ENCODE assay signal across 8 cellular contexts in genomic region chr15:65869954-65870871, GRCh38. TPM values are rescaled to one million over a fixed set of nuclear protein-coding genes. Genes with fewer than 3 reads are reported as not detected.
A peak's percentile ranks its signal among the peaks of the same experiment; 100 is the strongest.
DNase-seq lines count a peak whose midpoint lies in the region; ATAC-seq, FAIRE-seq and TF ChIP-seq lines count a peak whose summit lies in the region.

No MANE protein-coding gene starts in this region.

- H3K9me3 Mint-ChIP-seq in activated CD4-positive, alpha-beta memory T cell treated with anti-CD3 and anti-CD28 coated beads, Interleukin-2, amount 10 ng/mL, durations not matched to agents 7 days and 5 days = no peaks in the 10 kb centered on the region
- H3K9me3 Mint-ChIP-seq in naive B cell = peaks cover 0 to 5% (median 0%) of the 10 kb centered on the region in 7 donors

- peak overlapping the region; percentile 97 for H3K27ac Mint-ChIP-seq in activated CD4-positive, alpha-beta memory T cell treated with anti-CD3 and anti-CD28 coated beads, Interleukin-2, amount 10 ng/mL, durations not matched to agents 7 days and 5 days
- H3K27ac Mint-ChIP-seq in naive B cell = peak overlapping the region; percentile 95 to 100 (median 99)

- no peak for TF ChIP-seq CTCF in AG04449 (IDR thresholded peaks at IDR 0.05; ENCODE audit: insufficient read depth, low read length, missing control alignments)

- FAIRE-seq in GM12892 (lab: Jason Lieb, UNC) (peak; percentile 64), urothelium cell line (lab: Jason Lieb, UNC) (peak; percentile 46)

- DNase-seq in AG04449 (ENCODE audit: low read depth, low spot score) (no peak), GM12892 (ENCODE audit: insufficient read length) (no peak), NCI-H146 (lab: John Stamatoyannopoulos, UW) (peak; percentile 42), fibroblast of gingiva (ENCODE audit: low read depth) (peak; percentile 4), naive B cell (peak; percentile 17), urothelium cell line (ENCODE audit: low spot score) (peak; percentile 39)
- DNase-seq in activated CD4-positive, alpha-beta memory T cell treated with anti-CD3 and anti-CD28 coated beads, Interleukin-2, amount 10 ng/mL, durations not matched to agents 7 days and 5 days = peak; percentile 36

- peaks cover 33% of the 10 kb centered on the region for H3K4me1 Mint-ChIP-seq in activated CD4-positive, alpha-beta memory T cell treated with anti-CD3 and anti-CD28 coated beads, Interleukin-2, amount 10 ng/mL, durations not matched to agents 7 days and 5 days
- peaks cover 25 to 42% (median 28%) of the 10 kb centered on the region in 3 donors for H3K4me1 Mint-ChIP-seq in naive B cell

- H3K36me3 Mint-ChIP-seq in activated CD4-positive, alpha-beta memory T cell treated with anti-CD3 and anti-CD28 coated beads, Interleukin-2, amount 10 ng/mL, durations not matched to agents 7 days and 5 days (ENCODE audit: low read depth) = peaks cover 26% of the 10 kb centered on the region
- no peaks in the 10 kb centered on the region for H3K36me3 Mint-ChIP-seq in naive B cell

- H3K27me3 Mint-ChIP-seq in activated CD4-positive, alpha-beta memory T cell treated with anti-CD3 and anti-CD28 coated beads, Interleukin-2, amount 10 ng/mL, durations not matched to agents 7 days and 5 days = peaks cover 2% of the 10 kb centered on the region
- peaks cover 0 to 5% (median 0%) of the 10 kb centered on the region in 3 donors for H3K27me3 Mint-ChIP-seq in naive B cell

- H3K4me3 Mint-ChIP-seq in activated CD4-positive, alpha-beta memory T cell treated with anti-CD3 and anti-CD28 coated beads, Interleukin-2, amount 10 ng/mL, durations not matched to agents 7 days and 5 days = peak overlapping the region; percentile 100
- H3K4me3 Mint-ChIP-seq in naive B cell = peak overlapping the region; percentile 97 to 100 (median 100)

- POLR2A ChIA-PET in AG04449 (lab: Yijun Ruan, JAX) = interaction anchor here (0.6 to 1.7 kb wide), 7 partner anchors 9 to 333 kb away, joined by 3 to 8 read pairs (median 3); partner anchors contain the start of genes DENND4A and INTS14
- POLR2A ChIA-PET in activated CD4-positive, alpha-beta memory T cell treated with anti-CD3 and anti-CD28 coated beads, Interleukin-2, amount 10 ng/mL, durations not matched to agents 7 days and 5 days (lab: Charles Lee) = interaction anchor here (0.6 to 3.2 kb wide), 22 partner anchors 9 to 565 kb away, joined by 3 to 45 read pairs (median 8); partner anchors contain the start of genes DENND4A, DPP8, INTS14 and RNU5B-1

- ATAC-seq in naive B cell (ENCODE audit: low read depth in 2 of 2) (peak; percentile 4 to 7), GM18867 (IDR thresholded peaks at IDR 0.05; ENCODE audit: unreplicated experiment) (no peak)

- peak overlapping the region; percentile 97 for H3K4me3 ChIP-seq in AG04449 (ENCODE audit: low read depth, low read length)

- CTCF ChIA-PET in AG04449 (lab: Yijun Ruan, JAX) = interaction anchor here (0.8 to 5.3 kb wide), 9 partner anchors 12 to 418 kb away, joined by 3 to 35 read pairs (median 4); partner anchors contain the start of gene INTS14
- CTCF ChIA-PET in activated CD4-positive, alpha-beta memory T cell treated with anti-CD3 and anti-CD28 coated beads, Interleukin-2, amount 10 ng/mL, durations not matched to agents 7 days and 5 days (lab: Charles Lee) = interaction anchor here (0.9 to 3.0 kb wide), 12 partner anchors 8 to 629 kb away, joined by 3 to 26 read pairs (median 5); partner anchors contain the start of genes DENND4A and INTS14

- no peak; the same call in 1 of the 2 replicates for TF ChIP-seq POLR2A in GM12892 (IDR thresholded peaks at IDR 0.05; ENCODE audit: low read depth, low read length)

RNA-seq across cellular contexts. Expression of gene RAB11A, which starts 0.9 kb away (rescaled TPM):
- polyA plus RNA-seq in GM12892 (2012; ENCODE audit: missing spikeins) = 239 TPM
- 100 to 1,000 TPM; 192 to 193 TPM for total RNA-seq in activated CD4-positive, alpha-beta memory T cell treated with anti-CD3 and anti-CD28 coated beads, Interleukin-2, amount 10 ng/mL, durations not matched to agents 7 days and 5 days
- 100 to 1,000 TPM; 204 to 294 (median 234) TPM for polyA plus RNA-seq in naive B cell (ENCODE audit: low read depth in 6 of 6)

Comparison
In these comparisons a context has a peak if more than half of its experiments do, and no peak if none do; other contexts are left out.
1. DNase-seq: peak in NCI-H146 (single experiment), activated CD4-positive, alpha-beta memory T cell treated with anti-CD3 and anti-CD28 coated beads, Interleukin-2, amount 10 ng/mL, durations not matched to agents 7 days and 5 days (single experiment), fibroblast of gingiva (single experiment), naive B cell (single experiment) and urothelium cell line (single experiment); none in AG04449 (single experiment) and GM12892 (single experiment).